Comparison of ENCODE assay signal across 25 cellular contexts in genomic region chr18:51025512-51025911, GRCh38.
"Had no signal": no experiment of that assay in that cellular context is flagged by ENCODE, and none has a peak within 500 bp of the region (broad histone marks: within the 10 kb centered on the region; RNA-seq: fewer than 3 reads in every experiment).

No MANE protein-coding gene starts in this region.

- FAIRE-seq: colon, endometrium, islet of Langerhans, keratinocyte had no signal

- ATAC-seq: esophagus mucosa; gastrocnemius medialis; heart right ventricle; left cardiac atrium; left lung; left ventricle myocardium superior; lower lobe of right lung; naive thymus-derived CD4-positive, alpha-beta T cell had no signal

- H3K4me3 ChIP-seq: coronary artery, dorsolateral prefrontal cortex, esophagus squamous epithelium, gastrocnemius medialis, heart right ventricle, left lung, lower lobe of right lung had no signal

- H3K9me3 ChIP-seq: esophagus squamous epithelium, gastrocnemius medialis, heart right ventricle, left lung, lower lobe of right lung had no signal

- DNase-seq: dermis blood vessel endothelial cell; dorsolateral prefrontal cortex; effector CD4-positive, alpha-beta T cell; effector memory CD4-positive, alpha-beta T cell; esophagus squamous epithelium; foreskin fibroblast; foreskin melanocyte; gastrocnemius medialis; glutamatergic neuron; heart right ventricle; hippocampal formation; left cardiac atrium; left lung; left ventricle myocardium superior; lower lobe of right lung; mesenchymal stem cell; midbrain; naive thymus-derived CD4-positive, alpha-beta T cell had no signal

- H3K27me3 ChIP-seq: dorsolateral prefrontal cortex, esophagus squamous epithelium, gastrocnemius medialis, heart right ventricle, left lung had no signal

- H3K36me3 ChIP-seq: left lung, lower lobe of right lung had no signal

- H3K27ac ChIP-seq: coronary artery, dorsolateral prefrontal cortex, epithelial cell of prostate, esophagus squamous epithelium, gastrocnemius medialis, heart right ventricle, left lung, lower lobe of right lung had no signal
